In the genomic region with DNA sequence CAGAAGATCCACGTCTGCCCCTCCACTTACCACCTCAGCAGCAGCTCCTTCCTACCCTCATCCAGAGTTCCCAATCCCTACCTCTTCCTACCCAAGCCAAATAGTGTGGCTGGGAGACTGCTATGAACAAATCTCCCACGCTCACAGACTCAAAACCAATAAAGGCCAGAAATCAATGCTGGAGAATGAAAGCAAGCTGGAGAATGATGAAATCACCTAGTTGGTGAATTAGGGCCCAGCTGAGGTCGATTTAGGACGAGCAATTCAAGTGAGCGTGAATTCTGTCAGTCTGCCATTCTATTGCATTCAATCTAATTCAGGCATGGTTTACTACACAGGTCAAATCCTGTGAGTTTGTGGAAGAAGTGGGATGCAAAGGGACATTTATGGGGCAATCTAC, we compare ENCODE assay signal across 15 cellular contexts. TPM values are rescaled to one million over a fixed set of nuclear protein-coding genes. Genes with fewer than 3 reads are reported as not detected.
DNase-seq lines count a peak whose midpoint lies in the region; ATAC-seq, FAIRE-seq and TF ChIP-seq lines count a peak whose summit lies in the region.
"Had no signal": no experiment of that assay in that cellular context is flagged by ENCODE, and none has a peak within 500 bp of the region (broad histone marks: within the 10 kb centered on the region; RNA-seq: fewer than 3 reads in every experiment).

No MANE protein-coding gene starts in this region.

- no peak for DNase-seq in HepG2 (ENCODE audit: low spot score)
- peak; percentile 42 for DNase-seq in fibroblast of mammary gland (ENCODE audit: low read depth)
- no peak for DNase-seq in anterior cingulate cortex (lab: John Stamatoyannopoulos, UW)
- DNase-seq in activated CD4-positive, alpha-beta T cell treated with anti-CD3 and anti-CD28 coated beads, Interleukin-2, amount 10 ng/mL, durations not matched to agents 7 days and 5 days, result no peak
- DNase-seq in GM20000 (ENCODE audit: low spot score), result no peak
- DNase-seq: GF-D8 had no signal

- H3K4me1 ChIP-seq in liver (ENCODE audit: control insufficient read depth in 4 of 4, insufficient read depth in 4 of 4, low read length in 3 of 4) (peaks cover 10 to 26% (median 25%) of the 10 kb centered on the region in 4 donors), HepG2 (ENCODE audit: insufficient read depth, low read length) (no peaks in the 10 kb centered on the region)
- H3K4me1 ChIP-seq: HAP-1 had no signal

- H4K20me1 ChIP-seq in HepG2 (ENCODE audit: insufficient read depth, low read length) (no peaks in the 10 kb centered on the region), neural cell (ENCODE audit: insufficient read depth) (no peaks in the 10 kb centered on the region)
- H4K20me1 ChIP-seq: BLaER1 treated with 17β-estradiol and CSF1 and Interleukin-3, amounts not matched to agents 10 nM and 100 nM had no signal

- no peak for FAIRE-seq in HepG2 (lab: Jason Lieb, UNC)

- peak overlapping the region; percentile 23 to 65 for H3K27ac ChIP-seq in liver (ENCODE audit: low read depth in 1 of 2, low read length in 2 of 2)
- no peak overlapping the region for H3K27ac ChIP-seq in HepG2 (ENCODE audit: extremely low read length, insufficient read depth, low read length)
- H3K27ac ChIP-seq in neural cell (ENCODE audit: low read length), result no peak overlapping the region
- H3K27ac ChIP-seq: 22Rv1; BLaER1 treated with 17β-estradiol and CSF1 and Interleukin-3, amounts not matched to agents 10 nM and 100 nM; HL-60 had no signal

- H3K36me3 ChIP-seq in liver (ENCODE audit: control insufficient read depth in 4 of 4, insufficient read depth in 3 of 4, low read depth in 1 of 4, low read length in 3 of 4), result peaks cover 0 to 6% (median 4%) of the 10 kb centered on the region in 4 donors
- H3K36me3 ChIP-seq in HepG2 (replicated peaks in 1 of 2; ENCODE audit: control insufficient read depth in 1 of 2, insufficient read depth in 2 of 2, low read length in 2 of 2), result peaks cover 0 to 3% of the 10 kb centered on the region in 2 experiments; a peak in 1 of 5 replicates
- H3K36me3 ChIP-seq in neural cell (ENCODE audit: insufficient read depth, low read length), result peaks cover 8% of the 10 kb centered on the region
- H3K36me3 ChIP-seq: HAP-1 had no signal

- H3K36me3 Mint-ChIP-seq in activated CD4-positive, alpha-beta T cell treated with anti-CD3 and anti-CD28 coated beads, Interleukin-2, amount 10 ng/mL, durations not matched to agents 7 days and 5 days (ENCODE audit: low read depth), result peaks cover 6% of the 10 kb centered on the region

- no peak for TF ChIP-seq CTCF in liver (IDR thresholded peaks at IDR 0.05; ENCODE audit: low read depth, low read length, missing input control)
- TF ChIP-seq CTCF in HepG2 (CRISPR knock-in tag; IDR thresholded peaks at IDR 0.05), result no peak
- no peak for TF ChIP-seq CTCF in fibroblast of mammary gland (conservative IDR thresholded peaks at IDR 0.05; ENCODE audit: control insufficient read depth, insufficient read depth, low read depth, low read length)
- no peak for TF ChIP-seq CTCF in neural cell (IDR thresholded peaks at IDR 0.05; ENCODE audit: poor library complexity, severe bottlenecking)
- TF ChIP-seq CTCF in GM20000 (IDR thresholded peaks at IDR 0.05; ENCODE audit: extremely low read depth, missing control alignments), result no peak

- no TSS peak for BruUV-seq in HepG2 (replicated peaks; lab: Mats Ljungman, UMichigan)

- TF ChIP-seq POLR2A in HepG2 (IDR thresholded peaks at IDR 0.05; ENCODE audit: insufficient read depth in 1 of 2, low read depth in 2 of 2, low read length in 2 of 2), result no peak

- H3K4me2 ChIP-seq in HepG2 (ENCODE audit: low read depth, low read length) (no peak overlapping the region), neural cell (ENCODE audit: low read length) (no peak overlapping the region)
- H3K4me2 ChIP-seq: BLaER1 treated with 17β-estradiol and CSF1 and Interleukin-3, amounts not matched to agents 10 nM and 100 nM; GM23338 had no signal

- H3K4me1 Mint-ChIP-seq in activated CD4-positive, alpha-beta T cell treated with anti-CD3 and anti-CD28 coated beads, Interleukin-2, amount 10 ng/mL, durations not matched to agents 7 days and 5 days, result no peaks in the 10 kb centered on the region

- H3K4me3 Mint-ChIP-seq in activated CD4-positive, alpha-beta T cell treated with anti-CD3 and anti-CD28 coated beads, Interleukin-2, amount 10 ng/mL, durations not matched to agents 7 days and 5 days, result no peak overlapping the region
- H3K4me3 Mint-ChIP-seq: CD4-positive, CD25-positive, alpha-beta regulatory T cell; GM23338 had no signal

- intact Hi-C loops in HepG2 (cut with micrococcal nuclease; ENCODE audit: unreplicated experiment), result loop anchor here (1.0 to 5.0 kb wide), 3 partner anchors 211 to 779 kb away; no protein-coding TSS in a partner anchor

- H3K9me3 ChIP-seq in liver (ENCODE audit: control insufficient read depth in 4 of 4, low read length in 3 of 4), result no peaks in the 10 kb centered on the region
- no peaks in the 10 kb centered on the region for H3K9me3 ChIP-seq in HepG2 (ENCODE audit: low read length)
- no peaks in the 10 kb centered on the region for H3K9me3 ChIP-seq in neural cell (ENCODE audit: low read length)
- H3K9me3 ChIP-seq: BLaER1 treated with 17β-estradiol and CSF1 and Interleukin-3, amounts not matched to agents 10 nM and 100 nM; HAP-1 had no signal

- H3K27me3 Mint-ChIP-seq in activated CD4-positive, alpha-beta T cell treated with anti-CD3 and anti-CD28 coated beads, Interleukin-2, amount 10 ng/mL, durations not matched to agents 7 days and 5 days, result no peaks in the 10 kb centered on the region
- H3K27me3 Mint-ChIP-seq: CD4-positive, CD25-positive, alpha-beta regulatory T cell had no signal

- no peaks in the 10 kb centered on the region for H3F3A ChIP-seq in neural cell (ENCODE audit: insufficient read depth, low read length, poor library complexity, severe bottlenecking)

- H2AFZ ChIP-seq in HepG2 (ENCODE audit: low read length), result no peak overlapping the region
- H2AFZ ChIP-seq in neural cell (ENCODE audit: low read depth, low read length), result no peak overlapping the region
- H2AFZ ChIP-seq: GM23338 had no signal

- H3K9me2 ChIP-seq in neural cell (ENCODE audit: insufficient read depth, low read length), result no peaks in the 10 kb centered on the region

- H3K79me2 ChIP-seq in HepG2 (ENCODE audit: insufficient read depth, low read length), result no peaks in the 10 kb centered on the region
- no peaks in the 10 kb centered on the region for H3K79me2 ChIP-seq in neural cell (replicated peaks; ENCODE audit: insufficient read depth, low read length)

- TF ChIP-seq EP300 in HepG2 (IDR thresholded peaks at IDR 0.05; ENCODE audit: low read depth in 2 of 2, low read length in 2 of 2) (no peak), HepG2 (CRISPR knock-in tag; IDR thresholded peaks at IDR 0.05; ENCODE audit: borderline replicate concordance) (no peak), neural cell (conservative IDR thresholded peaks at IDR 0.05; ENCODE audit: poor library complexity, severe bottlenecking) (no peak)

- H3K27me3 ChIP-seq in liver (ENCODE audit: control insufficient read depth in 4 of 4, insufficient read depth in 4 of 4, low read length in 3 of 4) (peaks cover 0 to 2% (median 0%) of the 10 kb centered on the region in 4 donors), HepG2 (ENCODE audit: control insufficient read depth in 1 of 2, insufficient read depth in 2 of 2, low read length in 2 of 2) (peaks cover 0 to 3% of the 10 kb centered on the region in 2 experiments; a peak in 1 of 5 replicates), neural cell (ENCODE audit: insufficient read depth, low read depth, low read length) (no peaks in the 10 kb centered on the region)
- H3K27me3 ChIP-seq: BLaER1 treated with 17β-estradiol and CSF1 and Interleukin-3, amounts not matched to agents 10 nM and 100 nM had no signal

- CTCF ChIA-PET in HepG2 (lab: Yijun Ruan, JAX; ENCODE audit: low intra/inter-chr PET ratio, low total read pairs), result interaction anchor here (1.5 kb wide), 1 partner anchor 650 kb away, joined by 11 read pairs; no protein-coding TSS in a partner anchor
- CTCF ChIA-PET in activated CD4-positive, alpha-beta T cell treated with anti-CD3 and anti-CD28 coated beads, Interleukin-2, amount 10 ng/mL, durations not matched to agents 7 days and 5 days (lab: Charles Lee), result interaction anchor here (0.7 to 2.3 kb wide), 5 partner anchors 13 to 648 kb away, joined by 3 to 6 read pairs (median 3); a partner anchor contains a TSS

- POLR2A ChIA-PET in HepG2 (lab: Yijun Ruan, JAX), result no interaction called here
- POLR2A ChIA-PET in activated CD4-positive, alpha-beta T cell treated with anti-CD3 and anti-CD28 coated beads, Interleukin-2, amount 10 ng/mL, durations not matched to agents 7 days and 5 days (lab: Charles Lee), result no interaction called here

- no peak for ATAC-seq in HepG2

- H3K27ac Mint-ChIP-seq in activated CD4-positive, alpha-beta T cell treated with anti-CD3 and anti-CD28 coated beads, Interleukin-2, amount 10 ng/mL, durations not matched to agents 7 days and 5 days, result no peak overlapping the region
- H3K27ac Mint-ChIP-seq: CD4-positive, CD25-positive, alpha-beta regulatory T cell; GM23338 had no signal

- no peaks in the 10 kb centered on the region for H3K9me3 Mint-ChIP-seq in activated CD4-positive, alpha-beta T cell treated with anti-CD3 and anti-CD28 coated beads, Interleukin-2, amount 10 ng/mL, durations not matched to agents 7 days and 5 days
- H3K9me3 Mint-ChIP-seq: CD4-positive, CD25-positive, alpha-beta regulatory T cell; GM23338 had no signal

- H3K4me3 ChIP-seq in liver (ENCODE audit: low read depth in 1 of 3, low read length in 3 of 3) (no peak overlapping the region), HepG2 (replicated peaks in 1 of 3; ENCODE audit: insufficient read depth in 1 of 3, low read depth in 2 of 3, low read length in 3 of 3) (no peak overlapping the region), fibroblast of mammary gland (ENCODE audit: control insufficient read depth, low read depth, low read length) (no peak overlapping the region), neural cell (ENCODE audit: low read length) (no peak overlapping the region)
- H3K4me3 ChIP-seq: BLaER1 treated with 17β-estradiol and CSF1 and Interleukin-3, amounts not matched to agents 10 nM and 100 nM; GM23338; HAP-1; K562 had no signal

- 34% methylated on average over 5 of the region's 5 CpGs for WGBS in liver
- WGBS in HepG2 (ENCODE audit: low lambda C conversion rate), result 14% methylated on average over 5 of the region's 5 CpGs

- peak in 1 of 2 donors; percentile 51 for TF ChIP-seq RAD21 in liver (IDR thresholded peaks at IDR 0.05)
- TF ChIP-seq RAD21 in HepG2 (CRISPR knock-in tag; IDR thresholded peaks at IDR 0.05), result no peak
- no peak for TF ChIP-seq RAD21 in neural cell (conservative IDR thresholded peaks at IDR 0.05)

- in situ Hi-C loops in HepG2 (cut with HindIII; ENCODE audit: extremely low pct_ligation_motif_present, low pct_unique_long_range_greater_than_20kb), result loop anchor here (5.0 to 25.0 kb wide), 4 partner anchors 222 to 779 kb away; a partner anchor contains a TSS

- H3K9ac ChIP-seq in liver (ENCODE audit: low read depth in 1 of 2, low read length in 2 of 2) (no peak overlapping the region), HepG2 (ENCODE audit: insufficient read depth, low read depth, low read length) (no peak overlapping the region), neural cell (ENCODE audit: low read length) (peak overlapping the region; percentile 5)
- H3K9ac ChIP-seq: BLaER1 treated with 17β-estradiol and CSF1 and Interleukin-3, amounts not matched to agents 10 nM and 100 nM had no signal

RNA-seq across cellular contexts. Expression of a gene that starts 22.5 kb away (rescaled TPM):
- total RNA-seq in liver, result 10 to 100 TPM; 22.9 to 27.8 TPM
- polyA plus RNA-seq in liver, result 10 to 100 TPM; 28.7 to 50.8 TPM
- total RNA-seq in HepG2 (2016; rRNA removed; fragmentation: Illumina TruSeq; extraction: Trizol), result 76.7 and 103 TPM in 2 replicates
- total RNA-seq in HepG2 (2016; cell fraction: cytosol; rRNA removed; fragmentation: Illumina TruSeq; extraction: Trizol; ENCODE audit: low read depth), result 20.2 and 31.5 TPM in 2 replicates
- total RNA-seq in HepG2 (2016; cell fraction: insoluble cytoplasmic fraction; rRNA removed; fragmentation: Illumina TruSeq; extraction: Trizol), result 74.2 and 108 TPM in 2 replicates
- total RNA-seq in HepG2 (2016; cell fraction: membrane; rRNA removed; fragmentation: Illumina TruSeq; extraction: Trizol), result 50.6 and 58.1 TPM in 2 replicates
- total RNA-seq in HepG2 (2016; cell fraction: nucleus; rRNA removed; fragmentation: Illumina TruSeq; extraction: Trizol), result 31.5 and 37.0 TPM in 2 replicates
- polyA plus RNA-seq in HepG2 (2011; rRNA removed), result 43.6 and 47.3 TPM in 2 replicates
- 31.6 and 41.1 TPM in 2 replicates for polyA plus RNA-seq in HepG2 (2011; cell fraction: cytosol; rRNA removed)
- polyA plus RNA-seq in HepG2 (2011; cell fraction: nucleus; rRNA removed), result 34.3 and 38.0 TPM in 2 replicates
- 21.2 and 32.0 TPM in 2 replicates for polyA plus RNA-seq in HepG2 (2012)
- polyA plus RNA-seq in HepG2 (2016; cell fraction: cytosol; fragmentation: Illumina TruSeq; extraction: Trizol; ENCODE audit: low read depth), result 37.1 and 37.2 TPM in 2 replicates
- 119 and 125 TPM in 2 replicates for polyA plus RNA-seq in HepG2 (2016; cell fraction: insoluble cytoplasmic fraction; fragmentation: Illumina TruSeq; extraction: Trizol; ENCODE audit: low read depth)
- 40.9 and 54.7 TPM in 2 replicates for polyA plus RNA-seq in HepG2 (2016; cell fraction: membrane; fragmentation: Illumina TruSeq; extraction: Trizol; ENCODE audit: low read depth)
- 51.5 and 57.1 TPM in 2 replicates for polyA plus RNA-seq in HepG2 (2016; cell fraction: nucleus; fragmentation: Illumina TruSeq; extraction: Trizol; ENCODE audit: insufficient read depth, low read depth)
- 48.6 and 163 TPM in 2 replicates for polyA minus RNA-seq in HepG2 (2011; rRNA and poly(A)+ RNA removed; ENCODE audit: low replicate concordance)
- 10.0 and 12.1 TPM in 2 replicates for polyA minus RNA-seq in HepG2 (2011; cell fraction: cytosol; rRNA and poly(A)+ RNA removed)
- polyA minus RNA-seq in HepG2 (2011; cell fraction: nucleus; rRNA and poly(A)+ RNA removed), result 26.5 and 29.2 TPM in 2 replicates
- polyA plus RNA-seq in neural cell, result 111 and 119 TPM in 2 replicates
- polyA minus RNA-seq in neural cell, result 68.4 and 71.8 TPM in 2 replicates
- 10 to 100 TPM; 47.1 to 52.8 TPM for total RNA-seq in activated CD4-positive, alpha-beta T cell treated with anti-CD3 and anti-CD28 coated beads, Interleukin-2, amount 10 ng/mL, durations not matched to agents 7 days and 5 days

RNA-seq across cellular contexts. Expression of a gene that starts 29.3 kb away (rescaled TPM):
- total RNA-seq in liver (1 to 10 TPM; 6.6 to 8.5 TPM), HepG2 (2016; rRNA removed; fragmentation: Illumina TruSeq; extraction: Trizol) (not detected in 2 replicates)
- polyA plus RNA-seq in liver (1 to 10 TPM; 1.2 to 2.4 TPM), HepG2 (2011; rRNA removed) (0.16 TPM in 1 of 2 replicates, not detected in the other), neural cell (0.22 TPM in 1 of 2 replicates, not detected in the other)
- not detected in 2 replicates for total RNA-seq in HepG2 (2016; cell fraction: cytosol; rRNA removed; fragmentation: Illumina TruSeq; extraction: Trizol; ENCODE audit: low read depth)
- total RNA-seq in HepG2 (2016; cell fraction: insoluble cytoplasmic fraction; rRNA removed; fragmentation: Illumina TruSeq; extraction: Trizol), result not detected in 2 replicates
- total RNA-seq in HepG2 (2016; cell fraction: membrane; rRNA removed; fragmentation: Illumina TruSeq; extraction: Trizol), result not detected in 2 replicates
- total RNA-seq in HepG2 (2016; cell fraction: nucleus; rRNA removed; fragmentation: Illumina TruSeq; extraction: Trizol), result not detected in 2 replicates
- polyA plus RNA-seq in HepG2 (2011; cell fraction: cytosol; rRNA removed), result 0.05 and 0.07 TPM in 2 replicates
- polyA plus RNA-seq in HepG2 (2011; cell fraction: nucleus; rRNA removed), result 0.54 and 0.64 TPM in 2 replicates
- polyA plus RNA-seq in HepG2 (2012), result not detected in 2 replicates
- polyA plus RNA-seq in HepG2 (2016; cell fraction: cytosol; fragmentation: Illumina TruSeq; extraction: Trizol; ENCODE audit: low read depth), result not detected in 2 replicates
- not detected in 2 replicates for polyA plus RNA-seq in HepG2 (2016; cell fraction: insoluble cytoplasmic fraction; fragmentation: Illumina TruSeq; extraction: Trizol; ENCODE audit: low read depth)
- polyA plus RNA-seq in HepG2 (2016; cell fraction: membrane; fragmentation: Illumina TruSeq; extraction: Trizol; ENCODE audit: low read depth), result not detected in 2 replicates
- not detected in 2 replicates for polyA plus RNA-seq in HepG2 (2016; cell fraction: nucleus; fragmentation: Illumina TruSeq; extraction: Trizol; ENCODE audit: insufficient read depth, low read depth)
- 0.40 and 6.6 TPM in 2 replicates for polyA minus RNA-seq in HepG2 (2011; rRNA and poly(A)+ RNA removed; ENCODE audit: low replicate concordance)
- not detected in 2 replicates for polyA minus RNA-seq in HepG2 (2011; cell fraction: cytosol; rRNA and poly(A)+ RNA removed)
- not detected in 2 replicates for polyA minus RNA-seq in HepG2 (2011; cell fraction: nucleus; rRNA and poly(A)+ RNA removed)
- 0.23 and 6.1 TPM in 2 replicates for polyA minus RNA-seq in neural cell
- total RNA-seq in activated CD4-positive, alpha-beta T cell treated with anti-CD3 and anti-CD28 coated beads, Interleukin-2, amount 10 ng/mL, durations not matched to agents 7 days and 5 days, result 1 to 10 TPM; 6.9 to 7.3 TPM

Comparison
In these comparisons a context has a peak if more than half of its experiments do, and no peak if none do; other contexts are left out.
1. H3K27ac ChIP-seq: peak in liver (2 of 2); none in HepG2 (single experiment) and neural cell (single experiment).